ENCODE assay signal across 16 cellular contexts in genomic region chr7:31110331-31111108, GRCh38. TPM values are rescaled to one million over a fixed set of nuclear protein-coding genes. Genes with fewer than 3 reads are reported as not detected.
A peak's percentile ranks its signal among the peaks of the same experiment; 100 is the strongest.
DNase-seq lines count a peak whose midpoint lies in the region; ATAC-seq and TF ChIP-seq lines count a peak whose summit lies in the region.
"Had no signal": no experiment of that assay in that cellular context is flagged by ENCODE, and none has a peak within 500 bp of the region (broad histone marks: within the 10 kb centered on the region; RNA-seq: fewer than 3 reads in every experiment).

No MANE protein-coding gene starts in this region.

- H3K4me3 ChIP-seq in lung (no peak overlapping the region), vagina (no peak overlapping the region)
- H3K4me3 ChIP-seq: A549, GM23338 had no signal

- TF ChIP-seq CTCF in lung (IDR thresholded peaks at IDR 0.05; ENCODE audit: control extremely low read depth, extremely low read depth): no peak
- TF ChIP-seq CTCF in vagina (IDR thresholded peaks at IDR 0.05): no peak
- no peak for TF ChIP-seq CTCF in natural killer cell (IDR thresholded peaks at IDR 0.05)

- H3K27me3 ChIP-seq in lung (ENCODE audit: control insufficient read depth, insufficient read depth) (no peaks in the 10 kb centered on the region), vagina (no peaks in the 10 kb centered on the region)

- no peaks in the 10 kb centered on the region for H3K27me3 Mint-ChIP-seq in activated CD4-positive, alpha-beta memory T cell treated with anti-CD3 and anti-CD28 coated beads, Interleukin-2, amount 10 ng/mL, durations not matched to agents 7 days and 5 days
- H3K27me3 Mint-ChIP-seq in activated CD4-positive, alpha-beta memory T cell treated with anti-CD3 and anti-CD28 coated beads for 36 hours: no peaks in the 10 kb centered on the region
- peaks cover 2 to 14% of the 10 kb centered on the region in 2 donors for H3K27me3 Mint-ChIP-seq in natural killer cell (ENCODE audit: low read depth in 2 of 2)
- H3K27me3 Mint-ChIP-seq in activated CD4-positive, alpha-beta T cell treated with anti-CD3 and anti-CD28 coated beads, Interleukin-2, amount 10 ng/mL, durations not matched to agents 7 days and 5 days: no peaks in the 10 kb centered on the region

- POLR2A ChIA-PET in activated CD4-positive, alpha-beta memory T cell treated with anti-CD3 and anti-CD28 coated beads, Interleukin-2, amount 10 ng/mL, durations not matched to agents 7 days and 5 days (lab: Charles Lee): no interaction called here
- POLR2A ChIA-PET in activated CD4-positive, alpha-beta memory T cell treated with anti-CD3 and anti-CD28 coated beads for 36 hours (lab: Charles Lee): no interaction called here
- POLR2A ChIA-PET in activated CD4-positive, alpha-beta T cell treated with anti-CD3 and anti-CD28 coated beads, Interleukin-2, amount 10 ng/mL, durations not matched to agents 7 days and 5 days (lab: Charles Lee): no interaction called here

- no peaks in the 10 kb centered on the region for H3K36me3 Mint-ChIP-seq in activated CD4-positive, alpha-beta memory T cell treated with anti-CD3 and anti-CD28 coated beads, Interleukin-2, amount 10 ng/mL, durations not matched to agents 7 days and 5 days (ENCODE audit: low read depth)
- H3K36me3 Mint-ChIP-seq in activated CD4-positive, alpha-beta memory T cell treated with anti-CD3 and anti-CD28 coated beads for 36 hours: no peaks in the 10 kb centered on the region
- no peaks in the 10 kb centered on the region for H3K36me3 Mint-ChIP-seq in natural killer cell
- no peaks in the 10 kb centered on the region for H3K36me3 Mint-ChIP-seq in activated CD4-positive, alpha-beta T cell treated with anti-CD3 and anti-CD28 coated beads, Interleukin-2, amount 10 ng/mL, durations not matched to agents 7 days and 5 days (ENCODE audit: low read depth)

- intact Hi-C loops in activated CD4-positive, alpha-beta memory T cell treated with anti-CD3 and anti-CD28 coated beads for 36 hours (cut with micrococcal nuclease): no loop called here
- intact Hi-C loops in vagina (cut with DNase I): no loop called here
- intact Hi-C loops in natural killer cell (cut with micrococcal nuclease): no loop called here

- TF ChIP-seq POLR2A in vagina (IDR thresholded peaks at IDR 0.05): no peak

- no peak overlapping the region for H3K4me3 Mint-ChIP-seq in activated CD4-positive, alpha-beta memory T cell treated with anti-CD3 and anti-CD28 coated beads, Interleukin-2, amount 10 ng/mL, durations not matched to agents 7 days and 5 days
- no peak overlapping the region for H3K4me3 Mint-ChIP-seq in activated CD4-positive, alpha-beta memory T cell treated with anti-CD3 and anti-CD28 coated beads for 36 hours
- no peak overlapping the region for H3K4me3 Mint-ChIP-seq in natural killer cell
- no peak overlapping the region for H3K4me3 Mint-ChIP-seq in activated CD4-positive, alpha-beta T cell treated with anti-CD3 and anti-CD28 coated beads, Interleukin-2, amount 10 ng/mL, durations not matched to agents 7 days and 5 days
- H3K4me3 Mint-ChIP-seq: CD4-positive, alpha-beta T cell; GM23338 had no signal

- H3K27ac ChIP-seq in lung (ENCODE audit: low read depth in 1 of 2, low read length in 1 of 2): no peak overlapping the region
- H3K27ac ChIP-seq in vagina: no peak overlapping the region
- H3K27ac ChIP-seq: 22Rv1, A549, C4-2B had no signal

- DNase-seq in activated CD4-positive, alpha-beta memory T cell treated with anti-CD3 and anti-CD28 coated beads, Interleukin-2, amount 10 ng/mL, durations not matched to agents 7 days and 5 days: peak; percentile 5
- DNase-seq in activated CD4-positive, alpha-beta memory T cell treated with anti-CD3 and anti-CD28 coated beads for 36 hours: no peak
- DNase-seq in ecto neural progenitor cell (ENCODE audit: low spot score) (peak; percentile 12), lung (ENCODE audit: low spot score) (peak; percentile 25), vagina (ENCODE audit: extremely low spot score in 2 of 2) (peak; percentile 82 to 83), natural killer cell (no peak)
- DNase-seq in activated CD4-positive, alpha-beta T cell treated with anti-CD3 and anti-CD28 coated beads, Interleukin-2, amount 10 ng/mL, durations not matched to agents 7 days and 5 days: no peak
- DNase-seq: AML-193; Caco-2; CD4-positive, alpha-beta T cell; HCEC 1CT had no signal

- WGBS in lung, 2 donors: 91 to 96% methylated on average over 7 of the region's 7 CpGs

- H3K36me3 ChIP-seq in lung (ENCODE audit: control insufficient read depth in 2 of 2, insufficient read depth in 2 of 2, low read length in 2 of 2) (no peaks in the 10 kb centered on the region), vagina (no peaks in the 10 kb centered on the region)

- no peaks in the 10 kb centered on the region for H3K4me1 Mint-ChIP-seq in activated CD4-positive, alpha-beta memory T cell treated with anti-CD3 and anti-CD28 coated beads, Interleukin-2, amount 10 ng/mL, durations not matched to agents 7 days and 5 days
- H3K4me1 Mint-ChIP-seq in activated CD4-positive, alpha-beta memory T cell treated with anti-CD3 and anti-CD28 coated beads for 36 hours (ENCODE audit: low read depth): no peaks in the 10 kb centered on the region
- no peaks in the 10 kb centered on the region for H3K4me1 Mint-ChIP-seq in natural killer cell
- H3K4me1 Mint-ChIP-seq in activated CD4-positive, alpha-beta T cell treated with anti-CD3 and anti-CD28 coated beads, Interleukin-2, amount 10 ng/mL, durations not matched to agents 7 days and 5 days: no peaks in the 10 kb centered on the region
- H3K4me1 Mint-ChIP-seq: GM23338 had no signal

- H3K9me3 ChIP-seq in lung (ENCODE audit: control insufficient read depth in 2 of 2, insufficient read depth in 1 of 2, low read length in 1 of 2): peaks cover 0 to 5% of the 10 kb centered on the region in 2 donors
- H3K9me3 ChIP-seq in vagina: no peaks in the 10 kb centered on the region
- H3K9me3 ChIP-seq: A549, Caco-2 had no signal

- H3K4me1 ChIP-seq in lung (ENCODE audit: control insufficient read depth in 2 of 2, insufficient read depth in 2 of 2, low read length in 2 of 2) (no peaks in the 10 kb centered on the region), vagina (no peaks in the 10 kb centered on the region)
- H3K4me1 ChIP-seq: A549, Caco-2 had no signal

- no peaks in the 10 kb centered on the region for H3K9me3 Mint-ChIP-seq in activated CD4-positive, alpha-beta memory T cell treated with anti-CD3 and anti-CD28 coated beads, Interleukin-2, amount 10 ng/mL, durations not matched to agents 7 days and 5 days
- H3K9me3 Mint-ChIP-seq in activated CD4-positive, alpha-beta memory T cell treated with anti-CD3 and anti-CD28 coated beads for 36 hours: no peaks in the 10 kb centered on the region
- no peaks in the 10 kb centered on the region for H3K9me3 Mint-ChIP-seq in natural killer cell
- H3K9me3 Mint-ChIP-seq in activated CD4-positive, alpha-beta T cell treated with anti-CD3 and anti-CD28 coated beads, Interleukin-2, amount 10 ng/mL, durations not matched to agents 7 days and 5 days: no peaks in the 10 kb centered on the region
- H3K9me3 Mint-ChIP-seq: CD4-positive, alpha-beta T cell; GM23338 had no signal

- H3K27ac Mint-ChIP-seq in activated CD4-positive, alpha-beta memory T cell treated with anti-CD3 and anti-CD28 coated beads, Interleukin-2, amount 10 ng/mL, durations not matched to agents 7 days and 5 days: no peak overlapping the region
- H3K27ac Mint-ChIP-seq in activated CD4-positive, alpha-beta memory T cell treated with anti-CD3 and anti-CD28 coated beads for 36 hours: no peak overlapping the region
- H3K27ac Mint-ChIP-seq in natural killer cell: no peak overlapping the region
- no peak overlapping the region for H3K27ac Mint-ChIP-seq in activated CD4-positive, alpha-beta T cell treated with anti-CD3 and anti-CD28 coated beads, Interleukin-2, amount 10 ng/mL, durations not matched to agents 7 days and 5 days
- H3K27ac Mint-ChIP-seq: CD4-positive, alpha-beta T cell; GM23338 had no signal

- ATAC-seq in lung (ENCODE audit: insufficient read depth, low FRiP score): no peak
- no peak for ATAC-seq in natural killer cell
- ATAC-seq: A549, GM23338 had no signal

- CTCF ChIA-PET in activated CD4-positive, alpha-beta memory T cell treated with anti-CD3 and anti-CD28 coated beads, Interleukin-2, amount 10 ng/mL, durations not matched to agents 7 days and 5 days (lab: Charles Lee): no interaction called here
- CTCF ChIA-PET in activated CD4-positive, alpha-beta memory T cell treated with anti-CD3 and anti-CD28 coated beads for 36 hours (lab: Charles Lee): interaction anchor here (1.2 kb wide), 1 partner anchor 127 kb away, joined by 3 read pairs; no protein-coding TSS in a partner anchor
- CTCF ChIA-PET in activated CD4-positive, alpha-beta T cell treated with anti-CD3 and anti-CD28 coated beads, Interleukin-2, amount 10 ng/mL, durations not matched to agents 7 days and 5 days (lab: Charles Lee): no interaction called here

RNA-seq across cellular contexts. Expression of gene ADCYAP1R1, which starts 58.4 kb away (rescaled TPM):
- total RNA-seq in activated CD4-positive, alpha-beta memory T cell treated with anti-CD3 and anti-CD28 coated beads, Interleukin-2, amount 10 ng/mL, durations not matched to agents 7 days and 5 days: not detected
- total RNA-seq in activated CD4-positive, alpha-beta memory T cell treated with anti-CD3 and anti-CD28 coated beads for 36 hours: not detected
- total RNA-seq in lung (under 1 TPM; 0.25 to 1.00 TPM), vagina (12.0 TPM), natural killer cell (not detected)
- polyA plus RNA-seq in lung: under 1 TPM; 0.14 to 0.53 TPM
- not detected for total RNA-seq in activated CD4-positive, alpha-beta T cell treated with anti-CD3 and anti-CD28 coated beads, Interleukin-2, amount 10 ng/mL, durations not matched to agents 7 days and 5 days
- total RNA-seq: Caco-2; CD4-positive, alpha-beta T cell had no signal
- polyA plus RNA-seq: BJ had no signal

Comparison
In these comparisons a context has a peak if more than half of its experiments do, and no peak if none do; other contexts are left out.
1. DNase-seq: peak in activated CD4-positive, alpha-beta memory T cell treated with anti-CD3 and anti-CD28 coated beads, Interleukin-2, amount 10 ng/mL, durations not matched to agents 7 days and 5 days (single experiment), ecto neural progenitor cell (single experiment), lung (single experiment) and vagina (2 of 2); none in activated CD4-positive, alpha-beta memory T cell treated with anti-CD3 and anti-CD28 coated beads for 36 hours (single experiment), natural killer cell (single experiment) and activated CD4-positive, alpha-beta T cell treated with anti-CD3 and anti-CD28 coated beads, Interleukin-2, amount 10 ng/mL, durations not matched to agents 7 days and 5 days (single experiment).